Comparison of ENCODE assay signal across 18 cellular contexts in the genomic region with DNA sequence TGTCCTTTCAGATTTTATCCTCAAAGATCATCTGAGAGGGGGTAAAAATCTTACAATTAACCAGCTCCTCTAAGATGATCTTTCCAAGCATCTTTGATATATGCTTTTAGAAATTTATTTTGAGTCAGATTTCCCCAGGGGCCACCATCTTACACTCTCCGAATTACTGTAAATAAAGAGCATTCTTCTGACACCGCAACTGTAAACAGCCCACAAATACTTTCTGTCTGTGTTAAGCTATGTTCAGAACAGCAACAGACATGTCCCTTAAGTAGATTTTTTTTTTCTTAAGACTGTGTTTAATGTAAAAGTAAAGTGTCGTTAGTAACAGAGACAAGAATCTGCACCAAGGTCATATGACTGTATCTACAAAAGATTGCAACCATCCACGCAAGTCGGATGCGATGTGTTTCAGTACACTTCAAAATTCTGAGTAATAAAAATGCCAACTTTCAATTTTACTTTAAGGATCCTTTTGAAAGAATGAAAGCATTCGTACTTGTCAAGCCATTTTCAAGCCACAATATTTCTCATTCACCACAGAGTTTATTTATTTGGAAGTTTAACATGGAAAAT.
DNase-seq lines count a peak whose midpoint lies in the region; ATAC-seq lines count a peak whose summit lies in the region.
"Had no signal": no experiment of that assay in that cellular context is flagged by ENCODE, and none has a peak within 500 bp of the region (broad histone marks: within the 10 kb centered on the region; RNA-seq: fewer than 3 reads in every experiment).

No MANE protein-coding gene starts in this region.

- no peak overlapping the region for H3K4me3 ChIP-seq in thymus (ENCODE audit: low read length)
- H3K4me3 ChIP-seq: heart right ventricle, Peyer's patch, testis, uterus had no signal

- in situ Hi-C loops in G401 (cut with HindIII; ENCODE audit: low sequenced_read_pairs) = no loop called here

- peaks cover 8% of the 10 kb centered on the region for H3K36me3 ChIP-seq in thymus (ENCODE audit: control insufficient read depth, insufficient read depth)
- H3K36me3 ChIP-seq: heart right ventricle, Peyer's patch, uterus had no signal

- CTCF ChIA-PET in activated naive CD4-positive, alpha-beta T cell treated with anti-CD3 and anti-CD28 coated beads, Interleukin-2, amount 10 ng/mL, durations not matched to agents 7 days and 5 days (lab: Charles Lee) = interaction anchor here (0.6 to 3.1 kb wide), 15 partner anchors 21 to 1560 kb away, joined by 3 to 18 read pairs (median 4); no protein-coding TSS in a partner anchor

- H3K4me1 Mint-ChIP-seq in activated naive CD4-positive, alpha-beta T cell treated with anti-CD3 and anti-CD28 coated beads, Interleukin-2, amount 10 ng/mL, durations not matched to agents 7 days and 5 days = peaks cover 22% of the 10 kb centered on the region
- peaks cover 19% of the 10 kb centered on the region for H3K4me1 Mint-ChIP-seq in T-helper 1 cell treated with Interleukin-12 subunit alpha and Interleukin-12 subunit beta and Interleukin-4 antibody, amounts not matched to agents 30 μg/mL and 1 μg/mL, for 36 hours (ENCODE audit: low read depth)
- H3K4me1 Mint-ChIP-seq: memory B cell; stimulated activated memory B cell treated with anti-CD40 and anti-IgM and Interleukin-4, amounts not matched to agents 10 μg/mL and 1 μg/mL and 100 μg/mL, for 72 hours had no signal

- peak overlapping the region; percentile 62 for H3K4me3 Mint-ChIP-seq in activated naive CD4-positive, alpha-beta T cell treated with anti-CD3 and anti-CD28 coated beads, Interleukin-2, amount 10 ng/mL, durations not matched to agents 7 days and 5 days
- H3K4me3 Mint-ChIP-seq in T-helper 1 cell treated with Interleukin-12 subunit alpha and Interleukin-12 subunit beta and Interleukin-4 antibody, amounts not matched to agents 30 μg/mL and 1 μg/mL, for 36 hours = peak overlapping the region; percentile 76
- H3K4me3 Mint-ChIP-seq: memory B cell; stimulated activated memory B cell treated with anti-CD40 and anti-IgM and Interleukin-4, amounts not matched to agents 10 μg/mL and 1 μg/mL and 100 μg/mL, for 72 hours had no signal

- no peaks in the 10 kb centered on the region for H3K9me3 Mint-ChIP-seq in activated naive CD4-positive, alpha-beta T cell treated with anti-CD3 and anti-CD28 coated beads, Interleukin-2, amount 10 ng/mL, durations not matched to agents 7 days and 5 days
- no peaks in the 10 kb centered on the region for H3K9me3 Mint-ChIP-seq in T-helper 1 cell treated with Interleukin-12 subunit alpha and Interleukin-12 subunit beta and Interleukin-4 antibody, amounts not matched to agents 30 μg/mL and 1 μg/mL, for 36 hours
- no peaks in the 10 kb centered on the region for H3K9me3 Mint-ChIP-seq in activated naive CD4-positive, alpha-beta T cell treated with anti-CD3 and anti-CD28 coated beads, Interleukin-2, amount 50 U/mL, for 72 hours
- H3K9me3 Mint-ChIP-seq: memory B cell; stimulated activated memory B cell treated with anti-CD40 and anti-IgM and Interleukin-4, amounts not matched to agents 10 μg/mL and 1 μg/mL and 100 μg/mL, for 72 hours had no signal

- no peak for DNase-seq in activated naive CD4-positive, alpha-beta T cell treated with anti-CD3 and anti-CD28 coated beads, Interleukin-2, amount 10 ng/mL, durations not matched to agents 7 days and 5 days
- DNase-seq in activated naive CD4-positive, alpha-beta T cell treated with Interleukin-2 at 50 U/mL for 16 hours = no peak
- no peak for DNase-seq in activated naive CD4-positive, alpha-beta T cell treated with anti-CD3 and anti-CD28 coated beads, Interleukin-2, amount 50 U/mL, for 72 hours (ENCODE audit: low spot score in 2 of 2)
- no peak for DNase-seq in G401 (ENCODE audit: low spot score)
- DNase-seq: amniotic stem cell; effector CD4-positive, alpha-beta T cell; foreskin fibroblast; heart right ventricle; occipital lobe; Peyer's patch; stimulated activated CD4-positive, alpha-beta T cell treated with anti-CD3 and anti-CD28 coated beads, Interleukin-2, amount 100 ng/mL, for 24 hours; testis; uterus had no signal

- no peaks in the 10 kb centered on the region for H3K36me3 Mint-ChIP-seq in activated naive CD4-positive, alpha-beta T cell treated with anti-CD3 and anti-CD28 coated beads, Interleukin-2, amount 10 ng/mL, durations not matched to agents 7 days and 5 days
- H3K36me3 Mint-ChIP-seq in T-helper 1 cell treated with Interleukin-12 subunit alpha and Interleukin-12 subunit beta and Interleukin-4 antibody, amounts not matched to agents 30 μg/mL and 1 μg/mL, for 36 hours (ENCODE audit: low read depth) = no peaks in the 10 kb centered on the region
- no peaks in the 10 kb centered on the region for H3K36me3 Mint-ChIP-seq in activated naive CD4-positive, alpha-beta T cell treated with anti-CD3 and anti-CD28 coated beads, Interleukin-2, amount 50 U/mL, for 72 hours
- H3K36me3 Mint-ChIP-seq: memory B cell; stimulated activated memory B cell treated with anti-CD40 and anti-IgM and Interleukin-4, amounts not matched to agents 10 μg/mL and 1 μg/mL and 100 μg/mL, for 72 hours had no signal

- no peaks in the 10 kb centered on the region for H3K27me3 ChIP-seq in thymus (ENCODE audit: control insufficient read depth, insufficient read depth)
- H3K27me3 ChIP-seq: heart right ventricle, Peyer's patch, testis, uterus had no signal

- no peaks in the 10 kb centered on the region for H3K9me3 ChIP-seq in thymus (ENCODE audit: control insufficient read depth)
- H3K9me3 ChIP-seq: heart right ventricle, Peyer's patch, testis, uterus had no signal

- H3K27ac ChIP-seq in thymus (ENCODE audit: low read depth) = peak overlapping the region; percentile 64
- H3K27ac ChIP-seq: heart right ventricle, Peyer's patch, testis, uterus had no signal

- H3K27me3 Mint-ChIP-seq in activated naive CD4-positive, alpha-beta T cell treated with anti-CD3 and anti-CD28 coated beads, Interleukin-2, amount 10 ng/mL, durations not matched to agents 7 days and 5 days = peaks cover 15% of the 10 kb centered on the region
- H3K27me3 Mint-ChIP-seq in T-helper 1 cell treated with Interleukin-12 subunit alpha and Interleukin-12 subunit beta and Interleukin-4 antibody, amounts not matched to agents 30 μg/mL and 1 μg/mL, for 36 hours (ENCODE audit: low read depth) = peaks cover 19% of the 10 kb centered on the region
- H3K27me3 Mint-ChIP-seq: stimulated activated memory B cell treated with anti-CD40 and anti-IgM and Interleukin-4, amounts not matched to agents 10 μg/mL and 1 μg/mL and 100 μg/mL, for 72 hours had no signal

- peaks cover 11% of the 10 kb centered on the region for H3K4me1 ChIP-seq in thymus (ENCODE audit: control insufficient read depth, insufficient read depth, low read length)
- H3K4me1 ChIP-seq: heart right ventricle, Peyer's patch, testis, uterus had no signal

- no peak overlapping the region for H3K27ac Mint-ChIP-seq in activated naive CD4-positive, alpha-beta T cell treated with anti-CD3 and anti-CD28 coated beads, Interleukin-2, amount 10 ng/mL, durations not matched to agents 7 days and 5 days
- H3K27ac Mint-ChIP-seq in T-helper 1 cell treated with Interleukin-12 subunit alpha and Interleukin-12 subunit beta and Interleukin-4 antibody, amounts not matched to agents 30 μg/mL and 1 μg/mL, for 36 hours = no peak overlapping the region
- H3K27ac Mint-ChIP-seq in activated naive CD4-positive, alpha-beta T cell treated with anti-CD3 and anti-CD28 coated beads, Interleukin-2, amount 50 U/mL, for 72 hours = peak overlapping the region; percentile 37 to 88
- H3K27ac Mint-ChIP-seq: memory B cell; stimulated activated memory B cell treated with anti-CD40 and anti-IgM and Interleukin-4, amounts not matched to agents 10 μg/mL and 1 μg/mL and 100 μg/mL, for 72 hours had no signal

- WGBS in thymus = 74% methylated on average over 7 of the region's 7 CpGs

- ATAC-seq in activated naive CD4-positive, alpha-beta T cell treated with anti-CD3 and anti-CD28 coated beads, Interleukin-2, amount 50 U/mL, for 72 hours = peak; percentile 87 to 91
- ATAC-seq in esophagus mucosa = no peak
- ATAC-seq: heart right ventricle; stimulated activated memory B cell treated with anti-CD40 and anti-IgM and Interleukin-4, amounts not matched to agents 10 μg/mL and 1 μg/mL and 100 μg/mL, for 72 hours had no signal

Comparison
In these comparisons a context has a peak if more than half of its experiments do, and no peak if none do; other contexts are left out.
1. H3K27ac Mint-ChIP-seq: peak in activated naive CD4-positive, alpha-beta T cell treated with anti-CD3 and anti-CD28 coated beads, Interleukin-2, amount 50 U/mL, for 72 hours (2 of 2); none in activated naive CD4-positive, alpha-beta T cell treated with anti-CD3 and anti-CD28 coated beads, Interleukin-2, amount 10 ng/mL, durations not matched to agents 7 days and 5 days (single experiment) and T-helper 1 cell treated with Interleukin-12 subunit alpha and Interleukin-12 subunit beta and Interleukin-4 antibody, amounts not matched to agents 30 μg/mL and 1 μg/mL, for 36 hours (single experiment).